39 cellular contexts compared by ENCODE assay signal in genomic region chr22:27418261-27418660, GRCh38.
"Had no signal": no experiment of that assay in that cellular context is flagged by ENCODE, and none has a peak within 500 bp of the region (broad histone marks: within the 10 kb centered on the region; RNA-seq: fewer than 3 reads in every experiment).

No MANE protein-coding gene starts in this region.

- H3K9me3 Mint-ChIP-seq: activated CD4-positive, alpha-beta memory T cell treated with anti-CD3 and anti-CD28 coated beads for 36 hours; activated naive CD4-positive, alpha-beta T cell treated with anti-CD3 and anti-CD28 coated beads for 36 hours; activated T-cell treated with anti-CD3 and anti-CD28 coated beads, Interleukin-2, amount 50 U/mL, for 4 hours; activated T-helper 1 cell treated with anti-CD3 and anti-CD28 coated beads, Interleukin-12 subunit alpha, Interleukin-12 subunit beta, Interleukin-2, Interleukin-4 antibody, amounts not matched to agents 30 ng/mL and 10 ng/mL and 1 ng/mL, durations not matched to agents 14 hours and 24 hours and 36 hours had no signal

- H3K27ac Mint-ChIP-seq: activated B cell treated with CpG ODN at 0.5 μM for 24 hours; activated CD4-positive, alpha-beta memory T cell treated with anti-CD3 and anti-CD28 coated beads for 36 hours; activated naive CD4-positive, alpha-beta T cell treated with anti-CD3 and anti-CD28 coated beads for 36 hours; activated naive CD4-positive, alpha-beta T cell treated with anti-CD3 and anti-CD28 coated beads, Interleukin-2, amount 50 U/mL, for 72 hours; activated T-helper 1 cell treated with anti-CD3 and anti-CD28 coated beads, Interleukin-12 subunit alpha, Interleukin-12 subunit beta, Interleukin-2, Interleukin-4 antibody, amounts not matched to agents 30 ng/mL and 10 ng/mL and 1 ng/mL, durations not matched to agents 14 hours and 24 hours and 36 hours had no signal

- H3K9me3 ChIP-seq: adrenal gland, body of pancreas, Peyer's patch had no signal

- H3K4me1 ChIP-seq: adrenal gland had no signal

- H3K36me3 Mint-ChIP-seq: activated CD4-positive, alpha-beta memory T cell treated with anti-CD3 and anti-CD28 coated beads for 36 hours had no signal

- H3K4me1 Mint-ChIP-seq: activated B cell treated with CpG ODN at 0.5 μM for 24 hours had no signal

- H3K27me3 ChIP-seq: body of pancreas, Peyer's patch had no signal

- H3K4me3 Mint-ChIP-seq: activated B cell treated with CpG ODN at 0.5 μM for 24 hours; activated CD4-positive, alpha-beta memory T cell treated with anti-CD3 and anti-CD28 coated beads for 36 hours; activated naive CD4-positive, alpha-beta T cell treated with anti-CD3 and anti-CD28 coated beads for 36 hours; activated T-cell treated with anti-CD3 and anti-CD28 coated beads, Interleukin-2, amount 50 U/mL, for 4 hours; activated T-helper 1 cell treated with anti-CD3 and anti-CD28 coated beads, Interleukin-12 subunit alpha, Interleukin-12 subunit beta, Interleukin-2, Interleukin-4 antibody, amounts not matched to agents 30 ng/mL and 10 ng/mL and 1 ng/mL, durations not matched to agents 14 hours and 24 hours and 36 hours had no signal

- H3K27ac ChIP-seq: adrenal gland, body of pancreas, Peyer's patch, VCaP had no signal

- H3K36me3 ChIP-seq: adrenal gland, Peyer's patch had no signal

- H3K4me3 ChIP-seq: adrenal gland, body of pancreas, Peyer's patch had no signal

- DNase-seq: activated B cell treated with CpG ODN at 0.5 μM for 24 hours; activated CD4-positive, alpha-beta memory T cell treated with anti-CD3 and anti-CD28 coated beads for 36 hours; activated CD4-positive, alpha-beta T cell treated with anti-CD3 and anti-CD28 coated beads for 4 hours; activated CD4-positive, alpha-beta T cell treated with anti-CD3 and anti-CD28 coated beads, Interleukin-2, amount 50 U/mL, for 1 hour; activated CD4-positive, CD25-positive, alpha-beta regulatory T cell treated with anti-CD3 and anti-CD28 coated beads, Interleukin-2, amount 50 U/mL, for 72 hours; activated CD8-positive, alpha-beta memory T cell treated with anti-CD3 and anti-CD28 coated beads, Interleukin-2, amount 50 U/mL, for 4 hours; activated gamma-delta T cell treated with Interleukin-2 at 50 U/mL for 16 hours; activated naive CD4-positive, alpha-beta T cell treated with anti-CD3 and anti-CD28 coated beads for 36 hours; activated T-cell treated with anti-CD3 and anti-CD28 coated beads for 4 hours; activated T-cell treated with anti-CD3 and anti-CD28 coated beads, Interleukin-2, amount 50 U/mL, for 4 hours; adrenal gland; body of pancreas; caudate nucleus; Kasumi-1; KG1; MM.1S; MV-4-11; NCI-H1092; NCI-H1436 treated with DMSO at 0.1 percent for 48 hours; NCI-H1694 treated with DMSO at 0.1 percent for 48 hours; NCI-H2029; NCI-H2171 treated with DMSO at 0.1 percent for 48 hours; NCI-H2227 treated with DMSO at 0.1 percent for 48 hours; NCI-H446; NCI-H524; NCI-H69; PC-3; Peyer's patch; Right ventricle myocardium superior; RPMI8226; SW 1271; T-helper 1 cell; T-helper 2 cell; T-helper 9 cell had no signal

- FAIRE-seq: astrocyte, bronchial epithelial cell had no signal
